Comparison of ENCODE assay signal across 19 cellular contexts in genomic region chr5:122816726-122817125, GRCh38. TPM values are rescaled to one million over a fixed set of nuclear protein-coding genes. Genes with fewer than 3 reads are reported as not detected.
DNase-seq lines count a peak whose midpoint lies in the region; ATAC-seq and TF ChIP-seq lines count a peak whose summit lies in the region.
"Had no signal": no experiment of that assay in that cellular context is flagged by ENCODE, and none has a peak within 500 bp of the region (broad histone marks: within the 10 kb centered on the region; RNA-seq: fewer than 3 reads in every experiment).

No MANE protein-coding gene starts in this region.

- no peak for TF ChIP-seq CTCF in neural cell (IDR thresholded peaks at IDR 0.05; ENCODE audit: poor library complexity, severe bottlenecking)

- no peaks in the 10 kb centered on the region for H3K9me2 ChIP-seq in neural cell (ENCODE audit: insufficient read depth, low read length)

- no peak for ATAC-seq in HG03469 (IDR thresholded peaks at IDR 0.05; ENCODE audit: unreplicated experiment)
- ATAC-seq in HG03135 (IDR thresholded peaks at IDR 0.05; ENCODE audit: unreplicated experiment) = no peak
- ATAC-seq: GM12878 had no signal

- no peaks in the 10 kb centered on the region for H3K36me3 ChIP-seq in neural cell (ENCODE audit: insufficient read depth, low read length)

- H3K79me2 ChIP-seq in neural cell (replicated peaks; ENCODE audit: insufficient read depth, low read length) = no peaks in the 10 kb centered on the region

- no peak overlapping the region for H2AFZ ChIP-seq in neural cell (ENCODE audit: low read depth, low read length)

- peak; percentile 0 to 3 for DNase-seq in NCI-H2081 (lab: John Stamatoyannopoulos, UW)
- no peak for DNase-seq in NCI-H2081 treated with DMSO at 0.1 percent for 48 hours (lab: John Stamatoyannopoulos, UW)
- peak; percentile 5 for DNase-seq in NCI-H128 (lab: John Stamatoyannopoulos, UW; ENCODE audit: unreplicated experiment)
- peak; percentile 61 for DNase-seq in NCI-H82 (lab: John Stamatoyannopoulos, UW)
- DNase-seq in NCI-H146 treated with DMSO at 0.1 percent for 48 hours (lab: John Stamatoyannopoulos, UW; ENCODE audit: unreplicated experiment) = no peak
- DNase-seq: 8988T; Calu3; CD4-positive, alpha-beta memory T cell; DND-41; GDM1; Kasumi-1; NCI-H1436 treated with DMSO at 0.1 percent for 48 hours; OCI-M1; SHP77 treated with DMSO at 0.1 percent for 48 hours; SW 1271 had no signal

- peak; percentile 25 for TF ChIP-seq EP300 in neural cell (conservative IDR thresholded peaks at IDR 0.05; ENCODE audit: poor library complexity, severe bottlenecking)

- H3K27me3 ChIP-seq in neural cell (ENCODE audit: insufficient read depth, low read depth, low read length) = no peaks in the 10 kb centered on the region

- TF ChIP-seq RAD21 in neural cell (conservative IDR thresholded peaks at IDR 0.05) = no peak

- H3F3A ChIP-seq in neural cell (ENCODE audit: insufficient read depth, low read length, poor library complexity, severe bottlenecking) = no peaks in the 10 kb centered on the region

- H3K9me3 ChIP-seq in neural cell (ENCODE audit: low read length) = no peaks in the 10 kb centered on the region

- no peaks in the 10 kb centered on the region for H4K20me1 ChIP-seq in neural cell (ENCODE audit: insufficient read depth)

- no peak overlapping the region for H3K27ac ChIP-seq in neural cell (ENCODE audit: low read length)

- no peak overlapping the region for H3K4me2 ChIP-seq in neural cell (ENCODE audit: low read length)

- H3K4me3 ChIP-seq in neural cell (ENCODE audit: low read length) = no peak overlapping the region
- H3K4me3 ChIP-seq: GM12878 had no signal

- no peak overlapping the region for H3K9ac ChIP-seq in neural cell (ENCODE audit: low read length)

TF ChIP-seq in neural cell, 6 proteins besides CTCF, POLR2A, EP300 and RAD21:
- no peak for TF ChIP-seq TAF1 (IDR thresholded peaks at IDR 0.05; ENCODE audit: low read depth)
- TF ChIP-seq MXI1 (conservative IDR thresholded peaks at IDR 0.05; ENCODE audit: poor library complexity, severe bottlenecking) = no peak
- TF ChIP-seq REST (IDR thresholded peaks at IDR 0.05; ENCODE audit: borderline replicate concordance) = no peak
- TF ChIP-seq POLR2AphosphoS5 (IDR thresholded peaks at IDR 0.05) = no peak
- TF ChIP-seq SMC3 (conservative IDR thresholded peaks at IDR 0.05; ENCODE audit: poor library complexity) = no peak
- TF ChIP-seq EZH2 (IDR thresholded peaks at IDR 0.05; ENCODE audit: borderline replicate concordance, insufficient read depth, low read length, poor library complexity, severe bottlenecking) = no peak

RNA-seq across cellular contexts. Expression of gene SNX24, which starts 28.7 kb away (rescaled TPM):
- polyA plus RNA-seq in neural cell = 12.8 and 18.3 TPM in 2 replicates
- 9.3 and 9.8 TPM in 2 replicates for polyA minus RNA-seq in neural cell

RNA-seq across cellular contexts. Expression of gene SNX2, which starts 41.8 kb away (rescaled TPM):
- 33.4 and 36.1 TPM in 2 replicates for polyA plus RNA-seq in neural cell
- 48.5 and 53.3 TPM in 2 replicates for polyA minus RNA-seq in neural cell

Comparison
In these comparisons a context has a peak if more than half of its experiments do, and no peak if none do; other contexts are left out.
1. DNase-seq: peak in NCI-H2081 (2 of 2), NCI-H128 (single experiment) and NCI-H82 (single experiment); none in NCI-H2081 treated with DMSO at 0.1 percent for 48 hours (single experiment) and NCI-H146 treated with DMSO at 0.1 percent for 48 hours (single experiment).